Comparison of ENCODE assay signal across 21 cellular contexts in genomic region chr7:567305-567883, GRCh38.
"Had no signal": no experiment of that assay in that cellular context is flagged by ENCODE, and none has a peak within 500 bp of the region (broad histone marks: within the 10 kb centered on the region; RNA-seq: fewer than 3 reads in every experiment).

No MANE protein-coding gene starts in this region.

- DNase-seq: IMR-90, Kasumi-1, MM.1S, NCI-H1092 treated with DMSO at 0.1 percent for 48 hours, NCI-H1436, NCI-H187, NCI-H2029, NCI-H2081 treated with DMSO at 0.1 percent for 48 hours, NCI-H2171, NCI-H226, NCI-H446, NCI-H510A, NCI-H524 treated with DMSO at 0.1 percent for 48 hours, NCI-H69, NCI-H774, Right ventricle myocardium superior, RPMI8226, SIG-M5, SK-N-SH had no signal

- H3K9me3 ChIP-seq: SK-N-SH had no signal

- H3K27ac ChIP-seq: HL-60, KMS-11 had no signal
